In genomic region chr16:53654946-53655345, GRCh38 we compare ENCODE assay signal across 1 cellular context.
TF ChIP-seq lines count a peak whose summit lies in the region.

No MANE protein-coding gene starts in this region.

TF ChIP-seq in GM12878, 131 proteins besides CTCF, POLR2A, EP300 and RAD21:
- TF ChIP-seq RUNX3 (IDR thresholded peaks at IDR 0.05; ENCODE audit: low read length) (peak; percentile 63), FOS (IDR thresholded peaks at IDR 0.05; ENCODE audit: borderline replicate concordance, extremely low read depth, insufficient read length) (no peak), E4F1 (IDR thresholded peaks at IDR 0.05; ENCODE audit: borderline replicate concordance, partially characterized antibody) (no peak), PKNOX1 (IDR thresholded peaks at IDR 0.05) (no peak)
